1 cellular context compared by ENCODE assay signal in the genomic region with DNA sequence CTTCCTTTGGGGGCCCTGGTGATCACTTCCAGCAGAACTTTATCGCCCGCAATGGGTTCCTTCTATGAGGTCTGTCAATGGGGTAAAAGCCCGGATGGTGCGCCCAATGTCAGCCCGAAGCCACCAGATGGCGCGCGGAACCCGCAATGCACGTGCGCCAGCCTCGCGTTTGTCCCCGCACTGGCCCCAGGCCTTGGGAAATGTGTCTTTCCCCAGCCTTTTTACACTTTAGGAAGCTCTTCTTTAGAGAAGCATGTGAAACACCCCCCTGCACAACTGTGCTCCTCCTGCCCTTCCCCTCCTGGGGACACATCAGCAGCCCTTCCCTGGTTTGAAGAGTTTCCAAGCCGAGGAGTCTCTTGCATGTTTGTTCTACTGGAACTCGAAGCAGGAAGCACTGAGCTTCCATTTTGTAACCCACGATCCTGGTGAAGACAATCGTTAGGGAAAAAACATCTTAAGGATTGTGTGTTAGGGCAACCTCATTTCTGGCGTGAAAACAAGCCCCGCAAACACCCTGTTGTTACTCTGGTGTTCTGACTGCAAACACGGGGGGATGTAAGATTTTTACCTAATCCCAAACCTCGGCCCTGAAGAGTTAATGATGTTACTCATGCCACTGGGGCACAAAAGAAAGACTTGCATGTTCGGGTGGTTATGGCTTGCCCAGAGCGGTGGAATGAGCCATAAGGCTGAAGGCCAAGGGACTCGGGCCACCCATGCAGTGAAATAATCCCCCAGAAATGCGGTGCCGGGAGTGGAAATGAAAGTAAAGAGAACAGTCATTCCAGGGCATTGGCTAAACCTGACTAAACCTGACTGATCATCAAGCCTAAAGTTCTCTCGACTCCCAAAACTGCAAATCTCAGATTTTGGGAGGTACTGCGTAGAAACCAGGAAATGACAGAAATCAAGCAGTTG.
A peak's percentile ranks its signal among the peaks of the same experiment; 100 is the strongest.
TF ChIP-seq lines count a peak whose summit lies in the region.

No MANE protein-coding gene starts in this region.

TF ChIP-seq in SK-N-SH treated with all-trans-retinoic acid at 6 μM for 48 hours, 23 proteins besides CTCF, POLR2A, EP300 and RAD21 (continued from another document):
- TF ChIP-seq, protein P1, sequence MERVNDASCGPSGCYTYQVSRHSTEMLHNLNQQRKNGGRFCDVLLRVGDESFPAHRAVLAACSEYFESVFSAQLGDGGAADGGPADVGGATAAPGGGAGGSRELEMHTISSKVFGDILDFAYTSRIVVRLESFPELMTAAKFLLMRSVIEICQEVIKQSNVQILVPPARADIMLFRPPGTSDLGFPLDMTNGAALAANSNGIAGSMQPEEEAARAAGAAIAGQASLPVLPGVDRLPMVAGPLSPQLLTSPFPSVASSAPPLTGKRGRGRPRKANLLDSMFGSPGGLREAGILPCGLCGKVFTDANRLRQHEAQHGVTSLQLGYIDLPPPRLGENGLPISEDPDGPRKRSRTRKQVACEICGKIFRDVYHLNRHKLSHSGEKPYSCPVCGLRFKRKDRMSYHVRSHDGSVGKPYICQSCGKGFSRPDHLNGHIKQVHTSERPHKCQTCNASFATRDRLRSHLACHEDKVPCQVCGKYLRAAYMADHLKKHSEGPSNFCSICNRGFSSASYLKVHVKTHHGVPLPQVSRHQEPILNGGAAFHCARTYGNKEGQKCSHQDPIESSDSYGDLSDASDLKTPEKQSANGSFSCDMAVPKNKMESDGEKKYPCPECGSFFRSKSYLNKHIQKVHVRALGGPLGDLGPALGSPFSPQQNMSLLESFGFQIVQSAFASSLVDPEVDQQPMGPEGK (CRISPR knock-in tag; IDR thresholded peaks at IDR 0.05; ENCODE audit: borderline replicate concordance), result no peak
- TF ChIP-seq CREB5 (CRISPR knock-in tag; IDR thresholded peaks at IDR 0.05; ENCODE audit: low read depth), result no peak
- TF ChIP-seq CSDC2 (CRISPR knock-in tag; IDR thresholded peaks at IDR 0.05), result 0 out of 2 replicates have a peak, but pooled peaks have one; percentile 71
- no peak for TF ChIP-seq SNAI2 (CRISPR knock-in tag; IDR thresholded peaks at IDR 0.05)
- no peak for TF ChIP-seq TCF4 (CRISPR knock-in tag; IDR thresholded peaks at IDR 0.05; ENCODE audit: borderline replicate concordance)
